12 cellular contexts compared by ENCODE assay signal in genomic region chr11:18312663-18313420, GRCh38. TPM values are rescaled to one million over a fixed set of nuclear protein-coding genes. Genes with fewer than 3 reads are reported as not detected.
DNase-seq lines count a peak whose midpoint lies in the region; ATAC-seq, FAIRE-seq and TF ChIP-seq lines count a peak whose summit lies in the region.
"Had no signal": no experiment of that assay in that cellular context is flagged by ENCODE, and none has a peak within 500 bp of the region (broad histone marks: within the 10 kb centered on the region; RNA-seq: fewer than 3 reads in every experiment).

No MANE protein-coding gene starts in this region.

- ATAC-seq in right cardiac atrium = peak in 1 of 2 donors; percentile 44
- no peak for ATAC-seq in heart left ventricle
- ATAC-seq in K562 = no peak
- peak; percentile 83 for ATAC-seq in left lung
- ATAC-seq in GM21390 (IDR thresholded peaks at IDR 0.05; ENCODE audit: unreplicated experiment) = no peak
- ATAC-seq: CD8-positive, alpha-beta T cell; gastrocnemius medialis had no signal

- H4K20me1 ChIP-seq in K562 (replicated peaks; ENCODE audit: control insufficient read depth, insufficient read depth, low read length) = no peaks in the 10 kb centered on the region

- peaks cover 9% of the 10 kb centered on the region for H3K4me1 Mint-ChIP-seq in activated CD4-positive, alpha-beta T cell treated with anti-CD3 and anti-CD28 coated beads, Interleukin-2, amount 10 ng/mL, durations not matched to agents 7 days and 5 days

- TF ChIP-seq EP300 in K562 (IDR thresholded peaks at IDR 0.05; ENCODE audit: low read length) = no peak

- H3K36me3 ChIP-seq in heart left ventricle (peaks cover 0 to 44% (median 37%) of the 10 kb centered on the region in 9 donors), K562 (ENCODE audit: control insufficient read depth, insufficient read depth, low read length) (peaks cover 68% of the 10 kb centered on the region), left lung (peaks cover 0 to 38% of the 10 kb centered on the region in 2 donors)

- TF ChIP-seq CTCF in heart left ventricle (IDR thresholded peaks at IDR 0.05) = no peak
- TF ChIP-seq CTCF in K562 (IDR thresholded peaks at IDR 0.05 in 2 of 3, conservative IDR thresholded peaks at IDR 0.05 in 1 of 3; ENCODE audit: insufficient read depth in 2 of 3, low read depth in 1 of 3, low read length in 3 of 3) = no peak
- TF ChIP-seq CTCF in left lung (IDR thresholded peaks at IDR 0.05) = no peak

- H3K4me1 ChIP-seq in right cardiac atrium (ENCODE audit: control insufficient read depth, insufficient read depth, low read length) = peaks cover 7% of the 10 kb centered on the region
- peaks cover 0 to 28% (median 0%) of the 10 kb centered on the region in 12 donors for H3K4me1 ChIP-seq in heart left ventricle
- H3K4me1 ChIP-seq in K562 (replicated peaks in 1 of 2; ENCODE audit: control insufficient read depth in 2 of 2, insufficient read depth in 2 of 2, low read length in 2 of 2) = peaks cover 8 to 19% of the 10 kb centered on the region in 2 experiments; a peak in 3 of 5 replicates
- H3K4me1 ChIP-seq in left lung = peaks cover 0 to 36% of the 10 kb centered on the region in 2 donors
- H3K4me1 ChIP-seq: gastrocnemius medialis, parathyroid adenoma had no signal

- H3K4me3 Mint-ChIP-seq in activated CD4-positive, alpha-beta T cell treated with anti-CD3 and anti-CD28 coated beads, Interleukin-2, amount 10 ng/mL, durations not matched to agents 7 days and 5 days = no peak overlapping the region
- H3K4me3 Mint-ChIP-seq: CD8-positive, alpha-beta T cell; IgD-negative memory B cell had no signal

- no peaks in the 10 kb centered on the region for H3K9me3 Mint-ChIP-seq in activated CD4-positive, alpha-beta T cell treated with anti-CD3 and anti-CD28 coated beads, Interleukin-2, amount 10 ng/mL, durations not matched to agents 7 days and 5 days
- H3K9me3 Mint-ChIP-seq: CD8-positive, alpha-beta T cell; IgD-negative memory B cell had no signal

- CTCF ChIA-PET in K562 (lab: Yijun Ruan, JAX; ENCODE audit: low intra/inter-chr PET ratio) = no interaction called here
- CTCF ChIA-PET in activated CD4-positive, alpha-beta T cell treated with anti-CD3 and anti-CD28 coated beads, Interleukin-2, amount 10 ng/mL, durations not matched to agents 7 days and 5 days (lab: Charles Lee) = interaction anchor here (0.8 kb wide), 1 partner anchor 24 kb away, joined by 6 read pairs; no protein-coding TSS in a partner anchor

- H3K27ac ChIP-seq in right cardiac atrium (ENCODE audit: low read length) (peak overlapping the region; percentile 81), heart left ventricle (peak overlapping the region in 4 of 12 donors; percentile 18 to 75 (median 31)), K562 (ENCODE audit: extremely low read depth, low read depth, low read length) (0 out of 3 replicates have a peak overlapping the region, but pooled peaks have one; percentile 5), left lung (peak overlapping the region; percentile 39 to 43)
- H3K27ac ChIP-seq: gastrocnemius medialis, parathyroid adenoma had no signal

- FAIRE-seq in K562 (lab: Jason Lieb, UNC) = no peak

- TF ChIP-seq RAD21 in K562 (CRISPR knock-in tag; conservative IDR thresholded peaks at IDR 0.05 in 1 of 2, IDR thresholded peaks at IDR 0.05 in 1 of 2) = no peak

- H3K27me3 ChIP-seq in right cardiac atrium (ENCODE audit: control insufficient read depth, insufficient read depth) (no peaks in the 10 kb centered on the region), heart left ventricle (no peaks in the 10 kb centered on the region), K562 (ENCODE audit: control insufficient read depth in 2 of 2, insufficient read depth in 2 of 2, low read length in 2 of 2) (no peaks in the 10 kb centered on the region), left lung (no peaks in the 10 kb centered on the region)
- H3K27me3 ChIP-seq: gastrocnemius medialis had no signal

- H3K9me3 ChIP-seq in right cardiac atrium (ENCODE audit: control insufficient read depth, low read length) (no peaks in the 10 kb centered on the region), heart left ventricle (no peaks in the 10 kb centered on the region), K562 (replicated peaks; ENCODE audit: control insufficient read depth, insufficient read depth, low read depth, low read length) (no peaks in the 10 kb centered on the region), left lung (no peaks in the 10 kb centered on the region)
- H3K9me3 ChIP-seq: gastrocnemius medialis had no signal

- no peaks in the 10 kb centered on the region for H3K27me3 Mint-ChIP-seq in activated CD4-positive, alpha-beta T cell treated with anti-CD3 and anti-CD28 coated beads, Interleukin-2, amount 10 ng/mL, durations not matched to agents 7 days and 5 days
- H3K27me3 Mint-ChIP-seq: IgD-negative memory B cell had no signal

- peaks cover 35% of the 10 kb centered on the region for H3K36me3 Mint-ChIP-seq in activated CD4-positive, alpha-beta T cell treated with anti-CD3 and anti-CD28 coated beads, Interleukin-2, amount 10 ng/mL, durations not matched to agents 7 days and 5 days (ENCODE audit: low read depth)

- POLR2A ChIA-PET in K562 (lab: Yijun Ruan, JAX) = interaction anchor here (0.6 to 2.7 kb wide), 2 partner anchors 9 to 20 kb away, joined by 3 to 12 read pairs; partner anchors contain the start of genes GTF2H1 and HPS5
- POLR2A ChIA-PET in activated CD4-positive, alpha-beta T cell treated with anti-CD3 and anti-CD28 coated beads, Interleukin-2, amount 10 ng/mL, durations not matched to agents 7 days and 5 days (lab: Charles Lee) = interaction anchor here (0.6 kb wide), 1 partner anchor 1235 kb away, joined by 6 read pairs; the partner anchor contains the start of gene RPS13

- intact Hi-C loops in right cardiac atrium (cut with DNase I) = no loop called here
- intact Hi-C loops in heart left ventricle (cut with DNase I) = loop anchor here in 1 of 10 donors (10.0 kb wide), 1 partner anchor 322 kb away; the partner anchor contains the start of gene SPTY2D1
- intact Hi-C loops in K562 (cut with micrococcal nuclease) = no loop called here
- intact Hi-C loops in left lung (cut with DNase I) = no loop called here

- no peak overlapping the region for H3K4me2 ChIP-seq in K562 (ENCODE audit: insufficient read depth, low read length)

- DNase-seq in right cardiac atrium = no peak
- no peak for DNase-seq in heart left ventricle
- no peak for DNase-seq in K562 (ENCODE audit: extremely low read depth in 1 of 4, low spot score in 3 of 4)
- no peak for DNase-seq in left lung
- DNase-seq in effector CD8-positive, alpha-beta T cell (lab: John Stamatoyannopoulos, UW) = no peak
- DNase-seq in erythroblast (lab: John Stamatoyannopoulos, UW) = no peak
- DNase-seq in activated CD4-positive, alpha-beta T cell treated with anti-CD3 and anti-CD28 coated beads, Interleukin-2, amount 10 ng/mL, durations not matched to agents 7 days and 5 days = no peak
- DNase-seq: CD8-positive, alpha-beta T cell; gastrocnemius medialis had no signal

- H3K4me3 ChIP-seq in right cardiac atrium (ENCODE audit: low read length) (no peak overlapping the region), heart left ventricle (no peak overlapping the region), K562 (no peak overlapping the region), left lung (no peak overlapping the region)
- H3K4me3 ChIP-seq: gastrocnemius medialis had no signal

- 55% methylated on average over 2 of the region's 2 CpGs for WGBS in right cardiac atrium
- WGBS in heart left ventricle, 4 donors = 56 to 64% (median 60%) methylated on average over 2 of the region's 2 CpGs
- 80% methylated on average over 2 of the region's 2 CpGs for WGBS in K562 (ENCODE audit: insufficient coverage, low coverage, missing lambda C conversion rate)

- no peak overlapping the region for H2AFZ ChIP-seq in K562 (ENCODE audit: low read depth, low read length)
- H2AFZ ChIP-seq: parathyroid adenoma had no signal

- TF ChIP-seq POLR2A in heart left ventricle (IDR thresholded peaks at IDR 0.05) = no peak
- no peak for TF ChIP-seq POLR2A in K562 (conservative IDR thresholded peaks at IDR 0.05)
- TF ChIP-seq POLR2A in erythroblast (IDR thresholded peaks at IDR 0.05; ENCODE audit: low read length) = no peak

- H3K79me2 ChIP-seq in K562 (ENCODE audit: control insufficient read depth, insufficient read depth, low read length) = peaks cover 44% of the 10 kb centered on the region

- no TSS peak for BruUV-seq in K562 (replicated peaks; lab: Mats Ljungman, UMichigan)

- in situ Hi-C loops in K562 (cut with MboI) = no loop called here

- no peaks in the 10 kb centered on the region for H3K9me1 ChIP-seq in K562 (ENCODE audit: control insufficient read depth, insufficient read depth, low read length)

- no peak overlapping the region for H3K27ac Mint-ChIP-seq in activated CD4-positive, alpha-beta T cell treated with anti-CD3 and anti-CD28 coated beads, Interleukin-2, amount 10 ng/mL, durations not matched to agents 7 days and 5 days
- H3K27ac Mint-ChIP-seq: CD8-positive, alpha-beta T cell had no signal

- H3K9ac ChIP-seq in K562 (ENCODE audit: insufficient read depth in 1 of 2, low read depth in 2 of 2, low read length in 2 of 2) = no peak overlapping the region
- H3K9ac ChIP-seq: parathyroid adenoma had no signal

RNA-seq across cellular contexts. Expression of gene HPS5, which starts 9.1 kb away (rescaled TPM):
- total RNA-seq in right cardiac atrium = 10 to 100 TPM; 12.3 to 13.7 (median 12.6) TPM
- 6.7 TPM for polyA plus RNA-seq in right cardiac atrium
- total RNA-seq in heart left ventricle = 10 to 100 TPM in 7 of 9 donors, 1 to 10 TPM in 2; 6.4 to 19.3 (median 12.5) TPM
- 1 to 10 TPM; 6.1 to 9.8 TPM for polyA plus RNA-seq in heart left ventricle
- 28.8 and 72.9 TPM in 2 replicates for total RNA-seq in K562 (2011; cell fraction: chromatin; rRNA removed; ENCODE audit: low replicate concordance)
- total RNA-seq in K562 (2011; cell fraction: nucleolus; rRNA removed) = 14.5 and 17.2 TPM in 2 replicates
- total RNA-seq in K562 (2011; cell fraction: nucleoplasm; rRNA removed) = 34.7 and 36.3 TPM in 2 replicates
- 12.9 and 16.8 TPM in 2 replicates for total RNA-seq in K562 (2014; rRNA removed)
- total RNA-seq in K562 (2014; rRNA removed; fragmentation: Illumina TruSeq; extraction: Trizol) = 28.1 and 28.8 TPM in 2 replicates
- total RNA-seq in K562 (2015; rRNA removed; fragmentation: Illumina TruSeq; extraction: Trizol) = 19.8 and 21.1 TPM in 2 replicates
- 15.8 and 19.2 TPM in 2 replicates for total RNA-seq in K562 (2021)
- 16.1 and 20.5 TPM in 2 replicates for polyA plus RNA-seq in K562 (2011; rRNA removed)
- 5.3 and 9.0 TPM in 2 replicates for polyA plus RNA-seq in K562 (2011; cell fraction: cytosol; rRNA removed)
- polyA plus RNA-seq in K562 (2011; cell fraction: nucleus; rRNA removed) = 12.9 and 13.3 TPM in 2 replicates
- polyA plus RNA-seq in K562 (2012) = 11.2 and 11.4 TPM in 2 replicates
- polyA plus RNA-seq in K562 (2014; fragmentation: Illumina TruSeq; extraction: Trizol) = 15.3 and 16.9 TPM in 2 replicates
- 10 to 100 TPM; 12.2 to 14.2 TPM for polyA plus RNA-seq in K562 (2014; fragmentation: Nextera tagmentation; extraction: Ambion mirVana)
- polyA plus RNA-seq in K562 (2014; rRNA removed) = 12.9 and 13.5 TPM in 2 replicates
- polyA minus RNA-seq in K562 (2011; rRNA and poly(A)+ RNA removed) = 37.9 and 48.5 TPM in 2 replicates
- 8.6 and 9.4 TPM in 2 replicates for polyA minus RNA-seq in K562 (2011; cell fraction: cytosol; rRNA and poly(A)+ RNA removed)
- 12.9 and 21.7 TPM in 2 replicates for polyA minus RNA-seq in K562 (2011; cell fraction: nucleus; rRNA and poly(A)+ RNA removed)
- 10 to 100 TPM; 23.8 to 25.3 TPM for total RNA-seq in left lung
- 10 to 100 TPM; 17.6 TPM for total RNA-seq in activated CD4-positive, alpha-beta T cell treated with anti-CD3 and anti-CD28 coated beads, Interleukin-2, amount 10 ng/mL, durations not matched to agents 7 days and 5 days

RNA-seq across cellular contexts. Expression of gene GTF2H1, which starts 9.5 kb away (rescaled TPM):
- total RNA-seq in right cardiac atrium = 10 to 100 TPM; 23.9 to 26.3 (median 24.5) TPM
- polyA plus RNA-seq in right cardiac atrium = 14.4 TPM
- total RNA-seq in heart left ventricle = 10 to 100 TPM; 19.8 to 37.2 (median 25.4) TPM
- polyA plus RNA-seq in heart left ventricle = 10 to 100 TPM; 11.1 to 31.2 TPM
- 94.2 and 220 TPM in 2 replicates for total RNA-seq in K562 (2011; cell fraction: chromatin; rRNA removed; ENCODE audit: low replicate concordance)
- total RNA-seq in K562 (2011; cell fraction: nucleolus; rRNA removed) = 55.9 and 60.4 TPM in 2 replicates
- total RNA-seq in K562 (2011; cell fraction: nucleoplasm; rRNA removed) = 92.5 and 135 TPM in 2 replicates
- total RNA-seq in K562 (2014; rRNA removed) = 60.2 and 63.9 TPM in 2 replicates
- total RNA-seq in K562 (2014; rRNA removed; fragmentation: Illumina TruSeq; extraction: Trizol) = 101 and 104 TPM in 2 replicates
- 104 and 114 TPM in 2 replicates for total RNA-seq in K562 (2015; rRNA removed; fragmentation: Illumina TruSeq; extraction: Trizol)
- 63.8 and 67.2 TPM in 2 replicates for total RNA-seq in K562 (2021)
- 45.4 and 56.9 TPM in 2 replicates for polyA plus RNA-seq in K562 (2011; rRNA removed)
- polyA plus RNA-seq in K562 (2011; cell fraction: cytosol; rRNA removed) = 24.1 and 31.5 TPM in 2 replicates
- polyA plus RNA-seq in K562 (2011; cell fraction: nucleus; rRNA removed) = 42.8 and 46.1 TPM in 2 replicates
- 44.7 and 45.2 TPM in 2 replicates for polyA plus RNA-seq in K562 (2012)
- polyA plus RNA-seq in K562 (2014; fragmentation: Illumina TruSeq; extraction: Trizol) = 80.7 and 98.6 TPM in 2 replicates
- polyA plus RNA-seq in K562 (2014; fragmentation: Nextera tagmentation; extraction: Ambion mirVana) = 100 to 1,000 TPM in 1 of 2 experiments, 10 to 100 TPM in 1; 92.1 to 126 TPM
- polyA plus RNA-seq in K562 (2014; rRNA removed) = 72.1 and 79.5 TPM in 2 replicates
- 80.7 and 89.1 TPM in 2 replicates for polyA minus RNA-seq in K562 (2011; rRNA and poly(A)+ RNA removed)
- 27.6 and 30.5 TPM in 2 replicates for polyA minus RNA-seq in K562 (2011; cell fraction: cytosol; rRNA and poly(A)+ RNA removed)
- 56.7 and 91.1 TPM in 2 replicates for polyA minus RNA-seq in K562 (2011; cell fraction: nucleus; rRNA and poly(A)+ RNA removed)
- 10 to 100 TPM; 30.6 to 41.3 TPM for total RNA-seq in left lung
- total RNA-seq in activated CD4-positive, alpha-beta T cell treated with anti-CD3 and anti-CD28 coated beads, Interleukin-2, amount 10 ng/mL, durations not matched to agents 7 days and 5 days = 10 to 100 TPM; 50.6 to 57.6 TPM

RNA-seq across cellular contexts. Expression of gene SAA1, which starts 46.8 kb away (rescaled TPM):
- total RNA-seq in right cardiac atrium (10 to 100 TPM in 1 of 4 donors, 1 to 10 TPM in 2, not detected in 1; 2.2 to 24.8 (median 2.4) TPM), heart left ventricle (1 to 10 TPM in 4 of 9 donors, not detected in 5; 1.4 to 8.6 (median 2.3) TPM), K562 (2014; rRNA removed) (not detected in 2 replicates), K562 (2014; rRNA removed; fragmentation: Illumina TruSeq; extraction: Trizol) (not detected in 2 replicates), K562 (2015; rRNA removed; fragmentation: Illumina TruSeq; extraction: Trizol) (not detected in 2 replicates), K562 (2021) (6.3 and 6.7 TPM in 2 replicates), left lung (100 to 1,000 TPM in 1 of 2 donors, under 1 TPM in 1; 0.58 to 194 TPM)
- polyA plus RNA-seq in right cardiac atrium (106 TPM), heart left ventricle (1 to 10 TPM; 6.0 to 7.2 TPM), K562 (2011; rRNA removed) (not detected in 2 replicates), K562 (2014; fragmentation: Illumina TruSeq; extraction: Trizol) (not detected in 2 replicates), K562 (2014; fragmentation: Nextera tagmentation; extraction: Ambion mirVana) (not detected), K562 (2014; rRNA removed) (not detected in 2 replicates)
- not detected in 2 replicates for total RNA-seq in K562 (2011; cell fraction: chromatin; rRNA removed; ENCODE audit: low replicate concordance)
- total RNA-seq in K562 (2011; cell fraction: nucleolus; rRNA removed) = not detected in 2 replicates
- total RNA-seq in K562 (2011; cell fraction: nucleoplasm; rRNA removed) = not detected in 2 replicates
- polyA plus RNA-seq in K562 (2011; cell fraction: cytosol; rRNA removed) = not detected in 2 replicates
- polyA plus RNA-seq in K562 (2011; cell fraction: nucleus; rRNA removed) = not detected in 2 replicates
- polyA plus RNA-seq in K562 (2012) = not detected in 2 replicates
- not detected in 2 replicates for polyA minus RNA-seq in K562 (2011; rRNA and poly(A)+ RNA removed)
- not detected in 2 replicates for polyA minus RNA-seq in K562 (2011; cell fraction: cytosol; rRNA and poly(A)+ RNA removed)
- not detected in 2 replicates for polyA minus RNA-seq in K562 (2011; cell fraction: nucleus; rRNA and poly(A)+ RNA removed)
- not detected for total RNA-seq in activated CD4-positive, alpha-beta T cell treated with anti-CD3 and anti-CD28 coated beads, Interleukin-2, amount 10 ng/mL, durations not matched to agents 7 days and 5 days
- total RNA-seq: CD8-positive, alpha-beta T cell had no signal
- polyA plus RNA-seq: IgD-negative memory B cell had no signal
